Comparison of ENCODE assay signal across 8 cellular contexts in the genomic region with DNA sequence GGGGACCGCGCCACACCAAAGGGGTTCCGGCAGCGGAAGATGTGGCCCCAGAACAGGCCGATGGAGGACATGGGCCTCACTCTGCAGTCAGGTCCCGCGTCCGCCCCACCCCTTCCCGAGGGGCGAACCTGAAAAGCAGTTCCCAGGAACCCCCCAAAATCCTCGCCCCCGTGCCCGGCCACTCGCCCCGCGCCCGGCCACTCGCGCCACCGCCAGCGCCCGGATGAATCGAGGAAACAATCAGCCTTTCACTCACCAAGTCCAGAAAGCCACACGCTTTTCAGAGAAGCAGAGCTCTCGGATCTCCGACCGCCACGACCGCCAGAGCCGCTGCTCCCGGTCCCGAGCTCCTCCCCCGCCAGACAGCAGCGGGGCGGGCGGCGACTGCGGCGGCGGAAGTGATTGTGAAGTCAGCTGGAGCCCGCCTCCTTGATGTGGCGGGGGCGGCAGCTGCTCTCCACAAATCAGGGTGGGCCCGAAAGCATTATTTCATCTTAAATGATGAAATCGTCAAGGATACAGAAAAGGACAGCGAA. TPM values are rescaled to one million over a fixed set of nuclear protein-coding genes. Genes with fewer than 3 reads are reported as not detected.
DNase-seq lines count a peak whose midpoint lies in the region; ATAC-seq, FAIRE-seq and TF ChIP-seq lines count a peak whose summit lies in the region.

PJA1 (minus strand) TSS at position 338 of the 536 bp plus-strand sequence. CDS start 2,380 bp downstream, outside the sequence.

- no peak for TF ChIP-seq CTCF in BE2C (IDR thresholded peaks at IDR 0.05; ENCODE audit: low read depth, low read length)
- TF ChIP-seq CTCF in H1 (IDR thresholded peaks at IDR 0.05; ENCODE audit: control extremely low read depth in 1 of 3, insufficient read depth in 1 of 3, low read depth in 1 of 3, low read length in 3 of 3): no peak

- no peaks in the 10 kb centered on the region for H3K23me2 ChIP-seq in H1 (ENCODE audit: low read depth, low read length)

- H4K91ac ChIP-seq in H1 (replicated peaks; ENCODE audit: insufficient read length, low read length): no peak within 1 kb of the TSS

- DNase-seq in BE2C: peak; percentile 78
- peak; percentile 41 for DNase-seq in GM19238 (ENCODE audit: insufficient read length, low spot score)
- peak; percentile 58 for DNase-seq in NCI-H82 treated with DMSO at 0.1 percent for 48 hours (lab: John Stamatoyannopoulos, UW; ENCODE audit: unreplicated experiment)
- DNase-seq in H1 (ENCODE audit: low read depth in 1 of 2, low spot score in 2 of 2): peak in 1 of 2 experiments; percentile 57
- peak; percentile 43 to 45 for DNase-seq in memory B cell (ENCODE audit: low spot score in 2 of 2)
- peak; percentile 37 for DNase-seq in stimulated activated CD8-positive, alpha-beta memory T cell treated with anti-CD3 and anti-CD28 coated beads, Interleukin-12 subunit alpha, Interleukin-12 subunit beta, amount 100 ng/mL, for 1 hour (ENCODE audit: low read depth)

- no peaks in the 10 kb centered on the region for H3K9me3 ChIP-seq in BE2C
- H3K9me3 ChIP-seq in H1 (ENCODE audit: insufficient read depth in 2 of 2, low read depth in 1 of 2, low read length in 1 of 2): no peaks in the 10 kb centered on the region

- H2BK15ac ChIP-seq in H1 (ENCODE audit: low read length): no peak within 1 kb of the TSS

- H4K20me1 ChIP-seq in H1 (replicated peaks in 1 of 2; ENCODE audit: control insufficient read depth in 1 of 2, insufficient read depth in 2 of 2, low read length in 2 of 2): peaks cover 2 to 10% of the 10 kb centered on the region in 2 experiments

- H3K56ac ChIP-seq in H1 (replicated peaks; ENCODE audit: insufficient read length, low read depth, low read length): no peak within 1 kb of the TSS

- H3K4me1 Mint-ChIP-seq in memory B cell: peaks cover 19% of the 10 kb centered on the region

- peak within 1 kb of the TSS; percentile 91 for H3K4me3 Mint-ChIP-seq in memory B cell

- CTCF ChIA-PET in activated CD8-positive, alpha-beta memory T cell treated with anti-CD3 and anti-CD28 coated beads for 36 hours (lab: Charles Lee): interaction anchor here (0.6 to 1.0 kb wide), 3 partner anchors 8 to 565 kb away, joined by 3 read pairs; no protein-coding TSS in a partner anchor
- CTCF ChIA-PET in H1 (lab: Charles Lee; ENCODE audit: partially characterized antibody): interaction anchor here (0.9 to 1.8 kb wide), 4 partner anchors 12 to 57 kb away, joined by 3 to 5 read pairs (median 4); no protein-coding TSS in a partner anchor

- peak within 1 kb of the TSS; percentile 68 to 75 for H3K4me2 ChIP-seq in H1 (ENCODE audit: insufficient read depth in 1 of 2, low read depth in 2 of 2, low read length in 2 of 2)

- H3K27ac ChIP-seq in H1 (ENCODE audit: low read depth, low read length): no peak within 1 kb of the TSS

- no peak within 1 kb of the TSS for H2BK12ac ChIP-seq in H1 (ENCODE audit: low read depth, low read length)

- TF ChIP-seq RAD21 in H1 (IDR thresholded peaks at IDR 0.05 in 1 of 2, conservative IDR thresholded peaks at IDR 0.05 in 1 of 2; ENCODE audit: low read depth in 2 of 2, low read length in 2 of 2): no peak

- H2BK5ac ChIP-seq in H1 (ENCODE audit: low read depth, low read length): no peak within 1 kb of the TSS

- H3K27ac Mint-ChIP-seq in memory B cell: peak within 1 kb of the TSS; percentile 91

- no peaks in the 10 kb centered on the region for H3K9me3 Mint-ChIP-seq in memory B cell

- no peak for TF ChIP-seq POLR2A in H1 (IDR thresholded peaks at IDR 0.05; ENCODE audit: control extremely low read depth in 1 of 2, low read depth in 2 of 2, low read length in 2 of 2)

- no peak for TF ChIP-seq EP300 in H1 (IDR thresholded peaks at IDR 0.05; ENCODE audit: borderline replicate concordance in 1 of 2, low read depth in 2 of 2, low read length in 2 of 2)

- no peak for FAIRE-seq in H1 (lab: Jason Lieb, UNC)

- WGBS in H1 (ENCODE audit: extremely low coverage in 1 of 2, insufficient coverage in 1 of 2, insufficient read length in 1 of 2, insufficient replicate concordance in 2 of 2, low coverage in 1 of 2, low lambda C conversion rate in 2 of 2, missing lambda C conversion rate in 1 of 2), 2 experiments: 0% methylated on average over 14 of the region's 46 CpGs; no CpG with 5 or more reads in 1 of the 2 experiments

- no peak within 1 kb of the TSS for H2BK20ac ChIP-seq in H1 (ENCODE audit: low read length)

- peaks cover 7% of the 10 kb centered on the region for H3K36me3 Mint-ChIP-seq in memory B cell

- H2AK5ac ChIP-seq in H1 (ENCODE audit: low read depth, low read length): 0 out of 2 replicates have a peak within 1 kb of the TSS, but pooled peaks have one; percentile 39

- H3K27me3 ChIP-seq in BE2C (no peaks in the 10 kb centered on the region), H1 (replicated peaks in 1 of 4; ENCODE audit: control insufficient read depth in 3 of 4, extremely low read depth in 1 of 4, insufficient read depth in 3 of 4, low read length in 3 of 4) (no peaks in the 10 kb centered on the region)

- H3K23ac ChIP-seq in H1 (ENCODE audit: insufficient read length): no peak within 1 kb of the TSS

- H3K14ac ChIP-seq in H1 (ENCODE audit: insufficient read length): no peak within 1 kb of the TSS

- H4K5ac ChIP-seq in H1 (ENCODE audit: insufficient read length, low read depth, low read length): peak within 1 kb of the TSS; percentile 43

- no peaks in the 10 kb centered on the region for H3K79me1 ChIP-seq in H1 (ENCODE audit: low read depth, low read length)

- H3K4me1 ChIP-seq in BE2C (no peaks in the 10 kb centered on the region), H1 (replicated peaks in 1 of 4; ENCODE audit: control insufficient read depth in 3 of 4, insufficient read depth in 4 of 4, low read length in 3 of 4) (0 out of 7 replicates have a peak, but pooled peaks cover 0 to 3% (median 2%) of the 10 kb centered on the region in 4 experiments)

- POLR2A ChIA-PET in activated CD8-positive, alpha-beta memory T cell treated with anti-CD3 and anti-CD28 coated beads for 36 hours (lab: Charles Lee): interaction anchor here (1.2 kb wide), 1 partner anchor 336 kb away, joined by 7 read pairs; the partner anchor contains the start of gene EFNB1
- POLR2A ChIA-PET in H1 (lab: Charles Lee; ENCODE audit: partially characterized antibody): interaction anchor here (1.0 to 1.2 kb wide), 2 partner anchors 15 to 34 kb away, joined by 3 to 4 read pairs; no protein-coding TSS in a partner anchor

- H3K4ac ChIP-seq in H1 (replicated peaks; ENCODE audit: insufficient read length, low read depth, low read length): no peak within 1 kb of the TSS

- H3K9ac ChIP-seq in H1 (replicated peaks in 1 of 4; ENCODE audit: extremely low read depth in 1 of 4, low read depth in 3 of 4, low read length in 3 of 4): peak within 1 kb of the TSS in 2 of 4 experiments; percentile 22 to 70; a peak in 4 of 7 replicates

- peak within 1 kb of the TSS; percentile 32; the same call in 1 of the 2 replicates for H3K18ac ChIP-seq in H1 (ENCODE audit: extremely low read depth, low read length)

- H2AFZ ChIP-seq in H1 (ENCODE audit: low read length): peak within 1 kb of the TSS; percentile 73; the same call in 1 of the 2 replicates

- H3K36me3 ChIP-seq in BE2C (no peaks in the 10 kb centered on the region), H1 (ENCODE audit: control insufficient read depth in 2 of 4, insufficient read depth in 4 of 4, low read length in 3 of 4) (peaks cover 0 to 22% (median 8%) of the 10 kb centered on the region in 4 experiments; a peak in 7 of 8 replicates)

- H3K4me3 ChIP-seq in BE2C (ENCODE audit: low read depth, low read length) (peak within 1 kb of the TSS; percentile 80), H1 (ENCODE audit: extremely low read depth in 1 of 4, insufficient read depth in 2 of 4, low read depth in 3 of 4, low read length in 4 of 4) (peak within 1 kb of the TSS; percentile 66 to 87 (median 78))

- ATAC-seq in HG03439 (IDR thresholded peaks at IDR 0.05; ENCODE audit: unreplicated experiment) (peak; percentile 94), memory B cell (ENCODE audit: low read depth) (peak; percentile 85)

- H3K79me2 ChIP-seq in H1 (ENCODE audit: control insufficient read depth in 1 of 2, insufficient read depth in 2 of 2, low read length in 2 of 2): peaks cover 0 to 12% of the 10 kb centered on the region in 2 experiments; a peak in 2 of 4 replicates

- H2BK120ac ChIP-seq in H1 (replicated peaks; ENCODE audit: low read depth, low read length): no peak within 1 kb of the TSS

- H4K8ac ChIP-seq in H1 (ENCODE audit: extremely low read depth, insufficient read depth, low read length): peak within 1 kb of the TSS; percentile 25; the same call in 1 of the 2 replicates

- no peaks in the 10 kb centered on the region for H3K27me3 Mint-ChIP-seq in memory B cell

TF ChIP-seq in H1, 55 proteins besides CTCF, POLR2A, EP300 and RAD21 (continues in another document):
- TF ChIP-seq RFX5 (IDR thresholded peaks at IDR 0.05; ENCODE audit: borderline replicate concordance, low read depth, low read length): no peak
- TF ChIP-seq, protein P1, sequence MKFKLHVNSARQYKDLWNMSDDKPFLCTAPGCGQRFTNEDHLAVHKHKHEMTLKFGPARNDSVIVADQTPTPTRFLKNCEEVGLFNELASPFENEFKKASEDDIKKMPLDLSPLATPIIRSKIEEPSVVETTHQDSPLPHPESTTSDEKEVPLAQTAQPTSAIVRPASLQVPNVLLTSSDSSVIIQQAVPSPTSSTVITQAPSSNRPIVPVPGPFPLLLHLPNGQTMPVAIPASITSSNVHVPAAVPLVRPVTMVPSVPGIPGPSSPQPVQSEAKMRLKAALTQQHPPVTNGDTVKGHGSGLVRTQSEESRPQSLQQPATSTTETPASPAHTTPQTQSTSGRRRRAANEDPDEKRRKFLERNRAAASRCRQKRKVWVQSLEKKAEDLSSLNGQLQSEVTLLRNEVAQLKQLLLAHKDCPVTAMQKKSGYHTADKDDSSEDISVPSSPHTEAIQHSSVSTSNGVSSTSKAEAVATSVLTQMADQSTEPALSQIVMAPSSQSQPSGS (IDR thresholded peaks at IDR 0.05; ENCODE audit: low read length): no peak
- TF ChIP-seq HDAC6 (IDR thresholded peaks at IDR 0.05; ENCODE audit: low read depth, low read length): no peak
- no peak for TF ChIP-seq SP4 (IDR thresholded peaks at IDR 0.05; ENCODE audit: low read length)
- TF ChIP-seq RNF2 (IDR thresholded peaks at IDR 0.05; ENCODE audit: borderline replicate concordance, low read depth, low read length, missing control alignments, poor library complexity, severe bottlenecking): no peak

RNA-seq across cellular contexts. Expression of gene PJA1, which starts in this region (rescaled TPM):
- 74.6 TPM for polyA plus RNA-seq in BE2C (2012; ENCODE audit: insufficient read depth, insufficient read length, low read depth)
- 10 to 100 TPM; 17.3 to 19.2 TPM for total RNA-seq in activated CD8-positive, alpha-beta memory T cell treated with anti-CD3 and anti-CD28 coated beads for 36 hours
- total RNA-seq in H1 (2021; fragmentation: NEBNext Ultra II Directional; extraction: Animal tissue kit (Norgen Biotek cat#: 25700)): 34.9 and 37.0 TPM in 2 replicates
- 25.7 and 26.8 TPM in 2 replicates for polyA plus RNA-seq in H1 (2011; rRNA removed)
- polyA plus RNA-seq in H1 (2011; cell fraction: cytosol; rRNA removed): 33.0 TPM
- polyA plus RNA-seq in H1 (2011; cell fraction: nucleus; rRNA removed): 28.4 TPM
- 39.6 to 41.5 TPM (median 40.5 TPM) in 4 replicates for polyA plus RNA-seq in H1 (2012, experiment 1 of 2)
- 18.2 TPM for polyA plus RNA-seq in H1 (2012, experiment 2 of 2)
- 39.3 TPM for polyA plus RNA-seq in H1 (2013, experiment 1 of 2)
- polyA plus RNA-seq in H1 (2013, experiment 2 of 2): 40.0 TPM
- 34.9 and 41.8 TPM in 2 replicates for polyA minus RNA-seq in H1 (2011; rRNA and poly(A)+ RNA removed)
- 12.9 TPM for polyA minus RNA-seq in H1 (2011; cell fraction: cytosol; rRNA and poly(A)+ RNA removed)
- 9.8 TPM for polyA minus RNA-seq in H1 (2011; cell fraction: nucleus; rRNA and poly(A)+ RNA removed)
